In the genomic region with DNA sequence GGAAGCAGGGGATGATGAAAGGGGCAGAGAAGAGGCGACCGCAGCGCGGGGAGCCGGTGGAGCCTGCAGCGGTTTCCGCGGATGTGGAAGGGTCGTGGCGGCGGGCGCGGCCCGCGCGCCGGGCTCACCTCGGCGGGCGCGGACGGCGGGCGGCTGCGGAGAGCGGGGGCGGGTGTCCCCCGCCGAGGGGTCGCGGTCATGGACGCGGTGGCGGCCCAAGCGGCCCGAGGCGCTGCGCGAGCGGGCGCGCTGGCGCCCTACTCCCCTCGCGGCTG, we compare ENCODE assay signal across 8 cellular contexts. TPM values are rescaled to one million over a fixed set of nuclear protein-coding genes. Genes with fewer than 3 reads are reported as not detected.
A peak's percentile ranks its signal among the peaks of the same experiment; 100 is the strongest.
DNase-seq lines count a peak whose midpoint lies in the region; ATAC-seq, FAIRE-seq and TF ChIP-seq lines count a peak whose summit lies in the region.

No MANE protein-coding gene starts in this region.

- H3K79me2 ChIP-seq in PC-3 (ENCODE audit: low read length) = peaks cover 9% of the 10 kb centered on the region; the same call in 1 of the 2 replicates

- intact Hi-C loops in CD8-positive, alpha-beta T cell (cut with DNase I, micrococcal nuclease) = loop anchor here (1.0 to 10.0 kb wide), 7 partner anchors 88 to 585 kb away; partner anchors contain the start of genes DTL (in 1 of the 2), INTS7 (in 1 of the 2), PACC1 (in 1 of the 2) and PPP2R5A (in 1 of the 2)
- intact Hi-C loops in PC-3 (cut with micrococcal nuclease) = loop anchor here (1.0 kb wide), 3 partner anchors 114 to 150 kb away; no protein-coding TSS in a partner anchor

- peak overlapping the region; percentile 91 for H2AFZ ChIP-seq in PC-3 (ENCODE audit: low read length)

- H3K9me3 ChIP-seq in CD8-positive, alpha-beta T cell (ENCODE audit: low read length) = no peaks in the 10 kb centered on the region
- H3K9me3 ChIP-seq in PC-3 (ENCODE audit: low read length) = no peaks in the 10 kb centered on the region

- DNase-seq in CD8-positive, alpha-beta T cell = peak in 5 of 7 experiments; percentile 4 to 23 (median 14)
- no peak for DNase-seq in H54 (ENCODE audit: insufficient read length, low spot score)
- no peak for DNase-seq in PC-3
- DNase-seq in coronary artery (ENCODE audit: low spot score) = no peak
- DNase-seq in naive thymus-derived CD8-positive, alpha-beta T cell = peak in 7 of 10 donors; percentile 4 to 46 (median 25)
- DNase-seq in NK-92 treated with Interleukin-12 subunit alpha and Interleukin-12 subunit beta, amount 100 ng/mL, for 24 hours (lab: John Stamatoyannopoulos, UW) = no peak
- DNase-seq in KG1 (lab: John Stamatoyannopoulos, UW) = no peak
- DNase-seq in putamen (ENCODE audit: low spot score) = no peak

- H3K4me1 Mint-ChIP-seq in CD8-positive, alpha-beta T cell (ENCODE audit: low read depth) = peaks cover 67% of the 10 kb centered on the region
- H3K4me1 Mint-ChIP-seq in naive thymus-derived CD8-positive, alpha-beta T cell = peaks cover 22 to 69% (median 62%) of the 10 kb centered on the region in 4 donors

- H3K9ac ChIP-seq in PC-3 (ENCODE audit: low read length) = peak overlapping the region; percentile 81; the same call in 1 of the 2 replicates

- no peaks in the 10 kb centered on the region for H3K27me3 Mint-ChIP-seq in CD8-positive, alpha-beta T cell (ENCODE audit: low read depth)
- H3K27me3 Mint-ChIP-seq in naive thymus-derived CD8-positive, alpha-beta T cell = no peaks in the 10 kb centered on the region

- POLR2A ChIA-PET in CD8-positive, alpha-beta T cell (lab: Charles Lee) = interaction anchor here (0.9 kb wide), 1 partner anchor 132 kb away, joined by 4 read pairs; no protein-coding TSS in a partner anchor
- POLR2A ChIA-PET in PC-3 (lab: Charles Lee; ENCODE audit: unreplicated experiment) = no interaction called here
- POLR2A ChIA-PET in naive thymus-derived CD8-positive, alpha-beta T cell (lab: Charles Lee) = no interaction called here

- FAIRE-seq in H54 (lab: Jason Lieb, UNC) = no peak

- H3K4me1 ChIP-seq in CD8-positive, alpha-beta T cell (ENCODE audit: insufficient read depth, low read length) = peaks cover 44% of the 10 kb centered on the region
- H3K4me1 ChIP-seq in PC-3 (ENCODE audit: insufficient read depth, low read length) = peaks cover 13% of the 10 kb centered on the region; the same call in 1 of the 2 replicates

- no peaks in the 10 kb centered on the region for H3K27me3 ChIP-seq in CD8-positive, alpha-beta T cell (ENCODE audit: insufficient read depth, low read length)
- no peaks in the 10 kb centered on the region for H3K27me3 ChIP-seq in PC-3 (ENCODE audit: low read length)

- CTCF ChIA-PET in CD8-positive, alpha-beta T cell (lab: Charles Lee) = interaction anchor here (0.9 to 1.0 kb wide), 2 partner anchors 131 to 147 kb away, joined by 3 to 4 read pairs; no protein-coding TSS in a partner anchor
- CTCF ChIA-PET in PC-3 (lab: Charles Lee) = no interaction called here

- H3F3A ChIP-seq in PC-3 (ENCODE audit: low read length, unreplicated experiment) = no peaks in the 10 kb centered on the region

- peaks cover 4% of the 10 kb centered on the region for H3K36me3 Mint-ChIP-seq in CD8-positive, alpha-beta T cell
- H3K36me3 Mint-ChIP-seq in naive thymus-derived CD8-positive, alpha-beta T cell = peaks cover 0 to 7% (median 0%) of the 10 kb centered on the region in 3 donors

- ATAC-seq in CD8-positive, alpha-beta T cell = no peak
- ATAC-seq in PC-3 = peak; percentile 11; the same call in 1 of the 2 replicates
- peak; percentile 24 to 31 for ATAC-seq in naive thymus-derived CD8-positive, alpha-beta T cell

- H3K4me2 ChIP-seq in PC-3 (ENCODE audit: low read length) = peak overlapping the region; percentile 89

- no peaks in the 10 kb centered on the region for H3K9me3 Mint-ChIP-seq in CD8-positive, alpha-beta T cell
- H3K9me3 Mint-ChIP-seq in naive thymus-derived CD8-positive, alpha-beta T cell = no peaks in the 10 kb centered on the region

- peak; percentile 6; the same call in 1 of the 2 replicates for TF ChIP-seq POLR2A in H54 (IDR thresholded peaks at IDR 0.05; ENCODE audit: low read depth, low read length)

- peak overlapping the region; percentile 50 for H3K27ac ChIP-seq in CD8-positive, alpha-beta T cell (ENCODE audit: low read depth, low read length)
- H3K27ac ChIP-seq in PC-3 (ENCODE audit: low read length) (no peak overlapping the region), coronary artery (peak overlapping the region; percentile 87 to 95)

- peak overlapping the region; percentile 90 for H3K4me3 Mint-ChIP-seq in CD8-positive, alpha-beta T cell
- H3K4me3 Mint-ChIP-seq in naive thymus-derived CD8-positive, alpha-beta T cell = peak overlapping the region; percentile 82 to 94 (median 92)

- TF ChIP-seq CTCF in CD8-positive, alpha-beta T cell (IDR thresholded peaks at IDR 0.05) = no peak
- no peak for TF ChIP-seq CTCF in PC-3 (conservative IDR thresholded peaks at IDR 0.05; ENCODE audit: low read depth, low read length)
- no peak for TF ChIP-seq CTCF in coronary artery (IDR thresholded peaks at IDR 0.05)

- H3K36me3 ChIP-seq in CD8-positive, alpha-beta T cell (ENCODE audit: insufficient read depth, low read length) = no peaks in the 10 kb centered on the region
- no peaks in the 10 kb centered on the region for H3K36me3 ChIP-seq in PC-3 (ENCODE audit: low read depth, low read length)

- no peaks in the 10 kb centered on the region for H4K20me1 ChIP-seq in PC-3 (ENCODE audit: low read length)

- H3K9me2 ChIP-seq in PC-3 (replicated peaks; ENCODE audit: low read length) = no peaks in the 10 kb centered on the region

- no TSS peak for BruUV-seq in PC-3 (replicated peaks; lab: Mats Ljungman, UMichigan)

- H3K4me3 ChIP-seq in CD8-positive, alpha-beta T cell (ENCODE audit: low read depth, low read length) = peak overlapping the region; percentile 18
- H3K4me3 ChIP-seq in PC-3 (ENCODE audit: low read length) = peak overlapping the region; percentile 84
- peak overlapping the region; percentile 97 for H3K4me3 ChIP-seq in coronary artery

- H3K27ac Mint-ChIP-seq in CD8-positive, alpha-beta T cell = peak overlapping the region; percentile 92
- H3K27ac Mint-ChIP-seq in naive thymus-derived CD8-positive, alpha-beta T cell = peak overlapping the region; percentile 9 to 93 (median 90)

RNA-seq across cellular contexts. Expression of gene LPGAT1, which starts 0.6 kb away (rescaled TPM):
- 10 to 100 TPM; 17.9 to 19.1 TPM for total RNA-seq in CD8-positive, alpha-beta T cell
- total RNA-seq in PC-3 (2014; rRNA removed) = 39.8 and 41.7 TPM in 2 replicates
- total RNA-seq in naive thymus-derived CD8-positive, alpha-beta T cell = 10 to 100 TPM; 15.7 to 21.0 TPM
- polyA plus RNA-seq in naive thymus-derived CD8-positive, alpha-beta T cell = 10 to 100 TPM in 1 of 3 donors, 1 to 10 TPM in 2; 6.1 to 16.2 (median 8.6) TPM

Comparison
In these comparisons a context has a peak if more than half of its experiments do, and no peak if none do; other contexts are left out.
1. DNase-seq: peak in CD8-positive, alpha-beta T cell (5 of 7) and naive thymus-derived CD8-positive, alpha-beta T cell (7 of 10); none in H54 (single experiment), PC-3 (single experiment), coronary artery (single experiment), NK-92 treated with Interleukin-12 subunit alpha and Interleukin-12 subunit beta, amount 100 ng/mL, for 24 hours (single experiment), KG1 (single experiment) and putamen (single experiment).
2. H3K4me3 ChIP-seq: peak in every context shown above with its lines; median percentile 97 in coronary artery; 84 in PC-3; 18 in CD8-positive, alpha-beta T cell.